In genomic region chr10:42553064-42553407, GRCh38 we compare ENCODE assay signal across 2 cellular contexts.
TF ChIP-seq lines count a peak whose summit lies in the region.

No MANE protein-coding gene starts in this region.

TF ChIP-seq in H1, 55 proteins besides CTCF, POLR2A, EP300 and RAD21 (continued from another document):
- TF ChIP-seq FOSL1 (IDR thresholded peaks at IDR 0.05; ENCODE audit: insufficient read depth, low read depth, low read length) (no peak), EGR1 (IDR thresholded peaks at IDR 0.05; ENCODE audit: borderline replicate concordance, low read depth, low read length) (no peak)

TF ChIP-seq in neural cell, 6 proteins besides CTCF, POLR2A, EP300 and RAD21:
- TF ChIP-seq REST (IDR thresholded peaks at IDR 0.05; ENCODE audit: borderline replicate concordance) (no peak), MXI1 (conservative IDR thresholded peaks at IDR 0.05; ENCODE audit: poor library complexity, severe bottlenecking) (no peak), SMC3 (conservative IDR thresholded peaks at IDR 0.05; ENCODE audit: poor library complexity) (no peak), TAF1 (IDR thresholded peaks at IDR 0.05; ENCODE audit: low read depth) (no peak), POLR2AphosphoS5 (IDR thresholded peaks at IDR 0.05) (no peak), EZH2 (IDR thresholded peaks at IDR 0.05; ENCODE audit: borderline replicate concordance, insufficient read depth, low read length, poor library complexity, severe bottlenecking) (no peak)
